ENCODE assay signal across 16 cellular contexts in genomic region chr13:46663644-46664043, GRCh38.
DNase-seq lines count a peak whose midpoint lies in the region; ATAC-seq, FAIRE-seq and TF ChIP-seq lines count a peak whose summit lies in the region.
"Had no signal": no experiment of that assay in that cellular context is flagged by ENCODE, and none has a peak within 500 bp of the region (broad histone marks: within the 10 kb centered on the region; RNA-seq: fewer than 3 reads in every experiment).

No MANE protein-coding gene starts in this region.

- H3K79me1 ChIP-seq in H1 (ENCODE audit: low read depth, low read length), result no peaks in the 10 kb centered on the region; the same call in 1 of the 2 replicates

- H3K27ac ChIP-seq in CD4-positive, CD25-positive, alpha-beta regulatory T cell (ENCODE audit: insufficient read depth, low read length, poor library complexity, severe bottlenecking), result no peak overlapping the region
- peak overlapping the region; percentile 17; the same call in 1 of the 2 replicates for H3K27ac ChIP-seq in H1 (ENCODE audit: low read depth, low read length)
- H3K27ac ChIP-seq in muscle layer of duodenum (ENCODE audit: low read length), result peak overlapping the region; percentile 27
- H3K27ac ChIP-seq: PC-9 had no signal

- no peaks in the 10 kb centered on the region for H3K27me3 Mint-ChIP-seq in CD4-positive, CD25-positive, alpha-beta regulatory T cell
- no peaks in the 10 kb centered on the region for H3K27me3 Mint-ChIP-seq in IgD-negative memory B cell
- no peaks in the 10 kb centered on the region for H3K27me3 Mint-ChIP-seq in chondrocyte (ENCODE audit: low read depth)
- H3K27me3 Mint-ChIP-seq: activated naive CD8-positive, alpha-beta T cell treated with anti-CD3 and anti-CD28 coated beads, Interleukin-2, amount 50 U/mL, for 24 hours; activated T-cell treated with anti-CD3 and anti-CD28 coated beads, Interleukin-2, amount 50 U/mL, for 24 hours had no signal

- no peak for ATAC-seq in CD4-positive, CD25-positive, alpha-beta regulatory T cell (ENCODE audit: low read depth in 2 of 2)
- ATAC-seq in GM19023 (IDR thresholded peaks at IDR 0.05; ENCODE audit: unreplicated experiment), result no peak
- ATAC-seq: activated naive CD8-positive, alpha-beta T cell treated with anti-CD3 and anti-CD28 coated beads, Interleukin-2, amount 50 U/mL, for 24 hours had no signal

- POLR2A ChIA-PET in H1 (lab: Charles Lee; ENCODE audit: partially characterized antibody), result no interaction called here

- H3K36me3 Mint-ChIP-seq in CD4-positive, CD25-positive, alpha-beta regulatory T cell, result peaks cover 5% of the 10 kb centered on the region
- peaks cover 3% of the 10 kb centered on the region for H3K36me3 Mint-ChIP-seq in IgD-negative memory B cell
- no peaks in the 10 kb centered on the region for H3K36me3 Mint-ChIP-seq in chondrocyte (ENCODE audit: low read depth)

- H3K79me2 ChIP-seq in H1 (ENCODE audit: control insufficient read depth in 1 of 2, insufficient read depth in 2 of 2, low read length in 2 of 2), result peaks cover 0 to 19% of the 10 kb centered on the region in 2 experiments; a peak in 2 of 4 replicates

- H3K9me3 Mint-ChIP-seq in CD4-positive, CD25-positive, alpha-beta regulatory T cell, result no peaks in the 10 kb centered on the region
- H3K9me3 Mint-ChIP-seq in IgD-negative memory B cell, result peaks cover 0 to 2% (median 0%) of the 10 kb centered on the region in 3 donors
- H3K9me3 Mint-ChIP-seq in chondrocyte (ENCODE audit: low read depth), result no peaks in the 10 kb centered on the region
- H3K9me3 Mint-ChIP-seq: activated naive CD8-positive, alpha-beta T cell treated with anti-CD3 and anti-CD28 coated beads, Interleukin-2, amount 50 U/mL, for 24 hours; activated T-cell treated with anti-CD3 and anti-CD28 coated beads, Interleukin-2, amount 50 U/mL, for 24 hours had no signal

- H3K4ac ChIP-seq in H1 (replicated peaks; ENCODE audit: insufficient read length, low read depth, low read length), result no peak overlapping the region

- H3K4me2 ChIP-seq in H1 (ENCODE audit: insufficient read depth in 1 of 2, low read depth in 2 of 2, low read length in 2 of 2), result no peak overlapping the region
- H3K4me2 ChIP-seq: PC-9 had no signal

- no peak overlapping the region for H3K56ac ChIP-seq in H1 (replicated peaks; ENCODE audit: insufficient read length, low read depth, low read length)

- H2AFZ ChIP-seq in H1 (ENCODE audit: low read length), result no peak overlapping the region
- H2AFZ ChIP-seq: PC-9 had no signal

- H4K91ac ChIP-seq in H1 (replicated peaks; ENCODE audit: insufficient read length, low read length), result no peak overlapping the region

- H4K20me1 ChIP-seq in H1 (replicated peaks in 1 of 2; ENCODE audit: control insufficient read depth in 1 of 2, insufficient read depth in 2 of 2, low read length in 2 of 2), result no peaks in the 10 kb centered on the region

- TF ChIP-seq CTCF in H1 (IDR thresholded peaks at IDR 0.05; ENCODE audit: control extremely low read depth in 1 of 3, insufficient read depth in 1 of 3, low read depth in 1 of 3, low read length in 3 of 3) (no peak), chondrocyte (IDR thresholded peaks at IDR 0.05) (no peak)

- DNase-seq in CD4-positive, CD25-positive, alpha-beta regulatory T cell, result no peak
- DNase-seq in H1 (ENCODE audit: low read depth in 1 of 2, low spot score in 2 of 2), result no peak
- DNase-seq in chondrocyte (ENCODE audit: low spot score), result no peak
- DNase-seq in NCI-H2081 (lab: John Stamatoyannopoulos, UW), result no peak
- DNase-seq in NCI-H774 (lab: John Stamatoyannopoulos, UW), result no peak
- DNase-seq: activated CD4-positive, alpha-beta T cell treated with anti-CD3 and anti-CD28 coated beads for 1 hour; activated naive CD8-positive, alpha-beta T cell treated with anti-CD3 and anti-CD28 coated beads, Interleukin-2, amount 50 U/mL, for 24 hours; activated T-cell treated with anti-CD3 and anti-CD28 coated beads, Interleukin-2, amount 50 U/mL, for 24 hours; cerebellar nuclear complex; DMS53; NCI-H2227 treated with DMSO at 0.1 percent for 48 hours; PC-9; small intestine had no signal

- H3K4me1 ChIP-seq in CD4-positive, CD25-positive, alpha-beta regulatory T cell (ENCODE audit: control insufficient read depth, insufficient read depth, low read length, poor library complexity, severe bottlenecking), result peaks cover 22% of the 10 kb centered on the region
- H3K4me1 ChIP-seq in H1 (replicated peaks in 1 of 4; ENCODE audit: control insufficient read depth in 3 of 4, insufficient read depth in 4 of 4, low read length in 3 of 4), result peaks cover 3 to 28% (median 13%) of the 10 kb centered on the region in 4 experiments
- peaks cover 34 to 35% of the 10 kb centered on the region in 2 donors for H3K4me1 ChIP-seq in muscle layer of duodenum (ENCODE audit: control insufficient read depth in 1 of 2, insufficient read depth in 2 of 2, low read length in 2 of 2)

- no peak for TF ChIP-seq EP300 in H1 (IDR thresholded peaks at IDR 0.05; ENCODE audit: borderline replicate concordance in 1 of 2, low read depth in 2 of 2, low read length in 2 of 2)

- no peaks in the 10 kb centered on the region for H3K9me3 ChIP-seq in CD4-positive, CD25-positive, alpha-beta regulatory T cell (ENCODE audit: control insufficient read depth in 2 of 2, low read length in 2 of 2)
- H3K9me3 ChIP-seq in H1 (ENCODE audit: insufficient read depth in 2 of 2, low read depth in 1 of 2, low read length in 1 of 2) (no peaks in the 10 kb centered on the region), muscle layer of duodenum (ENCODE audit: control insufficient read depth in 1 of 2, low read length in 2 of 2) (no peaks in the 10 kb centered on the region)

- 71% methylated on average over 2 of the region's 2 CpGs; no CpG with 5 or more reads in 1 of the 2 experiments for WGBS in H1 (ENCODE audit: extremely low coverage in 1 of 2, insufficient coverage in 1 of 2, insufficient read length in 1 of 2, insufficient replicate concordance in 2 of 2, low coverage in 1 of 2, low lambda C conversion rate in 2 of 2, missing lambda C conversion rate in 1 of 2), 2 experiments

- FAIRE-seq in H1 (lab: Jason Lieb, UNC), result no peak
- FAIRE-seq: small intestine had no signal

- H3K4me1 Mint-ChIP-seq in CD4-positive, CD25-positive, alpha-beta regulatory T cell, result peaks cover 30 to 60% (median 55%) of the 10 kb centered on the region in 4 donors
- peaks cover 51 to 65% (median 60%) of the 10 kb centered on the region in 3 donors for H3K4me1 Mint-ChIP-seq in IgD-negative memory B cell
- H3K4me1 Mint-ChIP-seq in chondrocyte (ENCODE audit: low read depth), result peaks cover 40% of the 10 kb centered on the region

- no peak for TF ChIP-seq POLR2A in H1 (IDR thresholded peaks at IDR 0.05; ENCODE audit: control extremely low read depth in 1 of 2, low read depth in 2 of 2, low read length in 2 of 2)

- H3K4me3 Mint-ChIP-seq in CD4-positive, CD25-positive, alpha-beta regulatory T cell, result no peak overlapping the region
- H3K4me3 Mint-ChIP-seq in IgD-negative memory B cell, result peak overlapping the region in 1 of 4 donors; percentile 0
- H3K4me3 Mint-ChIP-seq in chondrocyte (ENCODE audit: unreplicated experiment), result no peak overlapping the region
- H3K4me3 Mint-ChIP-seq: activated naive CD8-positive, alpha-beta T cell treated with anti-CD3 and anti-CD28 coated beads, Interleukin-2, amount 50 U/mL, for 24 hours; activated T-cell treated with anti-CD3 and anti-CD28 coated beads, Interleukin-2, amount 50 U/mL, for 24 hours had no signal

- no peak overlapping the region; the same call in 1 of the 2 replicates for H2BK12ac ChIP-seq in H1 (ENCODE audit: low read depth, low read length)

- no peak overlapping the region for H3K14ac ChIP-seq in H1 (ENCODE audit: insufficient read length)

- no peak overlapping the region for H4K5ac ChIP-seq in H1 (ENCODE audit: insufficient read length, low read depth, low read length)

- H3K18ac ChIP-seq in H1 (ENCODE audit: extremely low read depth, low read length), result no peak overlapping the region

- H3K36me3 ChIP-seq in CD4-positive, CD25-positive, alpha-beta regulatory T cell (ENCODE audit: control insufficient read depth, insufficient read depth, low read length), result no peaks in the 10 kb centered on the region
- H3K36me3 ChIP-seq in H1 (ENCODE audit: control insufficient read depth in 2 of 4, insufficient read depth in 4 of 4, low read length in 3 of 4), result no peaks in the 10 kb centered on the region
- no peaks in the 10 kb centered on the region for H3K36me3 ChIP-seq in muscle layer of duodenum (ENCODE audit: control insufficient read depth in 1 of 2, insufficient read depth in 2 of 2, low read length in 2 of 2)

- H2BK120ac ChIP-seq in H1 (replicated peaks; ENCODE audit: low read depth, low read length), result no peak overlapping the region

- no peak overlapping the region for H3K4me3 ChIP-seq in CD4-positive, CD25-positive, alpha-beta regulatory T cell (ENCODE audit: low read depth, low read length)
- H3K4me3 ChIP-seq in H1 (ENCODE audit: extremely low read depth in 1 of 4, insufficient read depth in 2 of 4, low read depth in 3 of 4, low read length in 4 of 4) (no peak overlapping the region), muscle layer of duodenum (ENCODE audit: low read depth in 1 of 2, low read length in 2 of 2) (no peak overlapping the region)
- H3K4me3 ChIP-seq: PC-9 had no signal

- TF ChIP-seq RAD21 in H1 (IDR thresholded peaks at IDR 0.05 in 1 of 2, conservative IDR thresholded peaks at IDR 0.05 in 1 of 2; ENCODE audit: low read depth in 2 of 2, low read length in 2 of 2), result no peak

- no peak overlapping the region for H3K23ac ChIP-seq in H1 (ENCODE audit: insufficient read length)

- H3K27me3 ChIP-seq in CD4-positive, CD25-positive, alpha-beta regulatory T cell (ENCODE audit: control insufficient read depth, insufficient read depth, low read length), result no peaks in the 10 kb centered on the region
- H3K27me3 ChIP-seq in H1 (replicated peaks in 1 of 4; ENCODE audit: control insufficient read depth in 3 of 4, extremely low read depth in 1 of 4, insufficient read depth in 3 of 4, low read length in 3 of 4) (no peaks in the 10 kb centered on the region), muscle layer of duodenum (ENCODE audit: low read depth, low read length) (no peaks in the 10 kb centered on the region)

- H2AK5ac ChIP-seq in H1 (ENCODE audit: low read depth, low read length), result no peak overlapping the region

- peak overlapping the region; percentile 28; the same call in 1 of the 2 replicates for H2BK20ac ChIP-seq in H1 (ENCODE audit: low read length)

- H2BK5ac ChIP-seq in H1 (ENCODE audit: low read depth, low read length), result no peak overlapping the region

- H3K9ac ChIP-seq in H1 (replicated peaks in 1 of 4; ENCODE audit: extremely low read depth in 1 of 4, low read depth in 3 of 4, low read length in 3 of 4), result no peak overlapping the region; a peak in 2 of 7 replicates

- CTCF ChIA-PET in H1 (lab: Charles Lee; ENCODE audit: partially characterized antibody), result interaction anchor here (1.1 to 1.7 kb wide), 2 partner anchors 56 to 112 kb away, joined by 3 read pairs; no protein-coding TSS in a partner anchor

- H4K8ac ChIP-seq in H1 (ENCODE audit: extremely low read depth, insufficient read depth, low read length), result no peak overlapping the region

- H3K23me2 ChIP-seq in H1 (ENCODE audit: low read depth, low read length), result no peaks in the 10 kb centered on the region; the same call in 1 of the 2 replicates

- peak overlapping the region; percentile 55 to 74 (median 72) for H3K27ac Mint-ChIP-seq in CD4-positive, CD25-positive, alpha-beta regulatory T cell
- H3K27ac Mint-ChIP-seq in IgD-negative memory B cell, result peak overlapping the region; percentile 10 to 93 (median 55)
- no peak overlapping the region for H3K27ac Mint-ChIP-seq in chondrocyte (ENCODE audit: unreplicated experiment)
- H3K27ac Mint-ChIP-seq: activated naive CD8-positive, alpha-beta T cell treated with anti-CD3 and anti-CD28 coated beads, Interleukin-2, amount 50 U/mL, for 24 hours; activated T-cell treated with anti-CD3 and anti-CD28 coated beads, Interleukin-2, amount 50 U/mL, for 24 hours had no signal

- H2BK15ac ChIP-seq in H1 (ENCODE audit: low read length), result no peak overlapping the region
